Comparison of ENCODE assay signal across 27 cellular contexts in genomic region chr9:137833721-137834613, GRCh38. TPM values are rescaled to one million over a fixed set of nuclear protein-coding genes. Genes with fewer than 3 reads are reported as not detected.
DNase-seq lines count a peak whose midpoint lies in the region; ATAC-seq, FAIRE-seq and TF ChIP-seq lines count a peak whose summit lies in the region.
"Had no signal": no experiment of that assay in that cellular context is flagged by ENCODE, and none has a peak within 500 bp of the region (broad histone marks: within the 10 kb centered on the region; RNA-seq: fewer than 3 reads in every experiment).

No MANE protein-coding gene starts in this region.

- H3K9ac ChIP-seq in GM12878 (ENCODE audit: control insufficient read depth, insufficient read depth, low read length): no peak overlapping the region

- H3K4me1 ChIP-seq in GM12878 (ENCODE audit: control insufficient read depth, insufficient read depth, low read length) (no peaks in the 10 kb centered on the region; the same call in 1 of the 2 replicates), sigmoid colon (no peaks in the 10 kb centered on the region)
- H3K4me1 ChIP-seq: HAP-1, Peyer's patch had no signal

- ATAC-seq in GM12878: no peak
- ATAC-seq in esophagus mucosa: peak; percentile 16
- ATAC-seq in HG02610 (IDR thresholded peaks at IDR 0.05; ENCODE audit: unreplicated experiment): no peak
- ATAC-seq in HG02588 (IDR thresholded peaks at IDR 0.05; ENCODE audit: unreplicated experiment): no peak
- no peak for ATAC-seq in GM18505 (IDR thresholded peaks at IDR 0.05; ENCODE audit: unreplicated experiment)
- ATAC-seq: SK-N-SH treated with all-trans-retinoic acid at 6 μM for 48 hours had no signal

- BruUV-seq in GM12878 (replicated peaks; lab: Mats Ljungman, UMichigan): no TSS peak

- TF ChIP-seq CTCF in GM12878 (IDR thresholded peaks at IDR 0.05 in 2 of 3, conservative IDR thresholded peaks at IDR 0.05 in 1 of 3; ENCODE audit: control insufficient read depth in 2 of 3, extremely low read depth in 1 of 3, insufficient read depth in 1 of 3, low read depth in 3 of 3, low read length in 3 of 3) (no peak), sigmoid colon (IDR thresholded peaks at IDR 0.05) (no peak)

- RAD21 ChIA-PET in GM12878 (lab: Charles Lee; ENCODE audit: unreplicated experiment): no interaction called here

- H3K79me2 ChIP-seq in GM12878 (ENCODE audit: control insufficient read depth, insufficient read depth, low read length): no peaks in the 10 kb centered on the region

- H3K27ac ChIP-seq in GM12878 (ENCODE audit: control insufficient read depth, insufficient read depth) (no peak overlapping the region), sigmoid colon (no peak overlapping the region)
- H3K27ac ChIP-seq: HL-60, Peyer's patch, SJCRH30 had no signal

- no peaks in the 10 kb centered on the region for H4K20me1 ChIP-seq in GM12878 (ENCODE audit: control insufficient read depth, insufficient read depth)

- TF ChIP-seq EP300 in GM12878 (IDR thresholded peaks at IDR 0.05; ENCODE audit: borderline replicate concordance in 1 of 2, control insufficient read depth in 1 of 2, low read depth in 2 of 2, low read length in 2 of 2): no peak
- no peak for TF ChIP-seq EP300 in sigmoid colon (IDR thresholded peaks at IDR 0.05)

- H3K27me3 ChIP-seq in H7 (ENCODE audit: control insufficient read depth, insufficient read depth, low read length) (no peaks in the 10 kb centered on the region), GM12878 (replicated peaks in 1 of 2; ENCODE audit: control insufficient read depth in 2 of 2, insufficient read depth in 2 of 2, low read length in 1 of 2) (no peaks in the 10 kb centered on the region), sigmoid colon (no peaks in the 10 kb centered on the region)
- H3K27me3 ChIP-seq: Peyer's patch, SJCRH30 had no signal

- TF ChIP-seq POLR2A in GM12878 (IDR thresholded peaks at IDR 0.05; ENCODE audit: low read depth, low read length): peak; percentile 38; the same call in 1 of the 2 replicates
- TF ChIP-seq POLR2A in sigmoid colon (IDR thresholded peaks at IDR 0.05): no peak
- TF ChIP-seq POLR2A in GM18505 (IDR thresholded peaks at IDR 0.05; ENCODE audit: borderline replicate concordance, extremely low read depth, insufficient read depth, insufficient read length): no peak

- POLR2A ChIA-PET in GM12878 (lab: Charles Lee): no interaction called here

- WGBS in GM12878 (ENCODE audit: insufficient coverage, insufficient replicate concordance, low lambda C conversion rate, missing lambda C conversion rate): 96% methylated on average over 68 of the region's 73 CpGs
- 98% methylated on average over 73 of the region's 73 CpGs for WGBS in sigmoid colon, 2 donors

- H3K36me3 ChIP-seq in H7 (replicated peaks; ENCODE audit: control insufficient read depth, insufficient read depth, low read length) (no peaks in the 10 kb centered on the region; the same call in 1 of the 2 replicates), GM12878 (ENCODE audit: control insufficient read depth in 2 of 2, insufficient read depth in 2 of 2, low read length in 1 of 2) (peaks cover 11 to 45% of the 10 kb centered on the region in 2 experiments), sigmoid colon (peaks cover 13 to 71% (median 39%) of the 10 kb centered on the region in 4 donors)

- H3K4me3 ChIP-seq in H7 (ENCODE audit: insufficient read depth, low read depth, low read length): no peak overlapping the region
- H3K4me3 ChIP-seq in GM12878: no peak overlapping the region
- H3K4me3 ChIP-seq in sigmoid colon: no peak overlapping the region
- H3K4me3 ChIP-seq: HAP-1, Peyer's patch, SJCRH30 had no signal

- no peak overlapping the region for H3K4me2 ChIP-seq in GM12878 (ENCODE audit: control insufficient read depth, insufficient read depth)

- TF ChIP-seq RAD21 in GM12878 (IDR thresholded peaks at IDR 0.05; ENCODE audit: insufficient read depth, low read depth, low read length): no peak

- no peaks in the 10 kb centered on the region; the same call in 2 of the 3 replicates for H3K9me3 ChIP-seq in GM12878 (replicated peaks; ENCODE audit: control insufficient read depth, insufficient read depth, low read length)
- no peaks in the 10 kb centered on the region for H3K9me3 ChIP-seq in sigmoid colon
- H3K9me3 ChIP-seq: HAP-1, Peyer's patch, SJCRH30 had no signal

- SMC1A ChIA-PET in GM12878 (lab: Charles Lee; ENCODE audit: uncharacterized antibody, unreplicated experiment): no interaction called here

- in situ Hi-C loops in GM12878 (cut with MboI): no loop called here

- DNase-seq in H7 (peak; percentile 77), GM12878 (ENCODE audit: low read depth, low spot score) (no peak), sigmoid colon (peak; percentile 63), DMS153 treated with DMSO at 0.1 percent for 48 hours (lab: John Stamatoyannopoulos, UW; ENCODE audit: unreplicated experiment) (no peak)
- DNase-seq: C1 segment of cervical spinal cord; CD4-positive, alpha-beta memory T cell; COR-L47; HFFc6; NCI-H1092; NCI-H1417 treated with DMSO at 0.1 percent for 48 hours; NCI-H1694 treated with DMSO at 0.1 percent for 48 hours; NCI-H2081; NCI-H2171; NCI-H226; NCI-H510A; NCI-H69; SJCRH30 had no signal

- no peak for FAIRE-seq in GM12878 (lab: Jason Lieb, UNC)
- FAIRE-seq: G401.6 had no signal

- H2AFZ ChIP-seq in GM12878 (ENCODE audit: control insufficient read depth, low read depth, low read length): no peak overlapping the region

- intact Hi-C loops in GM12878 (cut with micrococcal nuclease; ENCODE audit: unreplicated experiment): no loop called here
- intact Hi-C loops in sigmoid colon (cut with DNase I): no loop called here

- CTCF ChIA-PET in GM12878 (lab: Yijun Ruan, JAX): no interaction called here

TF ChIP-seq in GM12878, 131 proteins besides CTCF, POLR2A, EP300 and RAD21 (continues in another document):
- TF ChIP-seq ELK1 (IDR thresholded peaks at IDR 0.05; ENCODE audit: low read depth, low read length) (no peak), RBBP5 (conservative IDR thresholded peaks at IDR 0.05) (no peak), RUNX3 (IDR thresholded peaks at IDR 0.05; ENCODE audit: low read length) (no peak), ZNF687 (IDR thresholded peaks at IDR 0.05) (no peak)

RNA-seq across cellular contexts. Expression of gene CACNA1B, which starts 43.6 kb away (rescaled TPM):
- total RNA-seq in H7 (2014; rRNA removed; shearing (Covaris generic)): 1.4 and 2.3 TPM in 2 replicates
- total RNA-seq in GM12878 (2013; cell fraction: nucleolus; rRNA removed): 0.10 and 0.15 TPM in 2 replicates
- total RNA-seq in GM12878 (2014; rRNA removed) (not detected in 2 replicates), GM12878 (2014; rRNA removed; fragmentation: Illumina TruSeq; extraction: Trizol) (not detected in 2 replicates), GM12878 (2021) (0.03 TPM in 1 of 2 replicates, not detected in the other), esophagus mucosa (not detected), sigmoid colon (1 to 10 TPM in 1 of 4 donors, under 1 TPM in 3; 0.33 to 1.4 (median 0.76) TPM)
- polyA plus RNA-seq in GM12878 (2011; ENCODE audit: low read depth): 0.05 TPM
- polyA plus RNA-seq in GM12878 (2011; rRNA removed) (0.01 TPM in 1 of 2 replicates, not detected in the other), GM12878 (2014; fragmentation: Illumina TruSeq; extraction: Trizol) (0.01 TPM in 1 of 2 replicates, not detected in the other), GM12878 (2014; fragmentation: Nextera tagmentation; extraction: Ambion mirVana) (not detected), GM12878 (2014; rRNA removed) (0.01 TPM in 2 replicates), GM12878 (2016; fragmentation: Nextera tagmentation; extraction: Ambion mirVana) (not detected), sigmoid colon (under 1 TPM in 2 of 3 donors, not detected in 1; under 0.01 to 0.39 TPM)
- polyA plus RNA-seq in GM12878 (2011; cell fraction: cytosol; rRNA removed): 0.01 and 0.02 TPM in 2 replicates
- 0.06 and 0.09 TPM in 2 replicates for polyA plus RNA-seq in GM12878 (2011; cell fraction: nucleus; rRNA removed)
- 0.03 and 0.11 TPM in 2 replicates for polyA plus RNA-seq in GM12878 (2012)
- 0.07 TPM in 1 of 2 replicates, not detected in the other for polyA minus RNA-seq in GM12878 (2011; rRNA and poly(A)+ RNA removed)
- polyA minus RNA-seq in GM12878 (2011; cell fraction: cytosol; rRNA and poly(A)+ RNA removed): not detected in 2 replicates
- polyA minus RNA-seq in GM12878 (2011; cell fraction: nucleus; rRNA and poly(A)+ RNA removed): under 0.01 and 0.10 TPM in 2 replicates
- total RNA-seq: CD4-positive, alpha-beta memory T cell; HFFc6 had no signal
- polyA plus RNA-seq: CD4-positive, alpha-beta memory T cell; IgD-negative memory B cell had no signal

Comparison
In these comparisons a context has a peak if more than half of its experiments do, and no peak if none do; other contexts are left out.
1. DNase-seq: peak in H7 (single experiment) and sigmoid colon (single experiment); none in GM12878 (single experiment) and DMS153 treated with DMSO at 0.1 percent for 48 hours (single experiment).